In genomic region chr2:239911630-239912071, GRCh38 we compare ENCODE assay signal across 12 cellular contexts.
DNase-seq lines count a peak whose midpoint lies in the region; ATAC-seq and TF ChIP-seq lines count a peak whose summit lies in the region.
"Had no signal": no experiment of that assay in that cellular context is flagged by ENCODE, and none has a peak within 500 bp of the region (broad histone marks: within the 10 kb centered on the region; RNA-seq: fewer than 3 reads in every experiment).

No MANE protein-coding gene starts in this region.

- intact Hi-C loops in MCF 10A (cut with micrococcal nuclease), result no loop called here
- intact Hi-C loops in mammary epithelial cell (cut with micrococcal nuclease), result no loop called here
- intact Hi-C loops in ascending aorta (cut with DNase I), result no loop called here
- intact Hi-C loops in lower lobe of right lung (cut with DNase I), result no loop called here
- intact Hi-C loops in vagina (cut with DNase I), result loop anchor here (5.0 kb wide), 1 partner anchor 1839 kb away; no protein-coding TSS in a partner anchor

- H3K27ac ChIP-seq in mammary epithelial cell (ENCODE audit: insufficient read depth, low read depth, low read length) (no peak overlapping the region), ascending aorta (peak overlapping the region; percentile 19 to 37), lower lobe of right lung (peak overlapping the region; percentile 83), vagina (no peak overlapping the region)
- H3K27ac ChIP-seq: GM23248 had no signal

- TF ChIP-seq CTCF in MCF 10A (IDR thresholded peaks at IDR 0.05; ENCODE audit: unreplicated experiment) (no peak), mammary epithelial cell (conservative IDR thresholded peaks at IDR 0.05 in 1 of 2, IDR thresholded peaks at IDR 0.05 in 1 of 2; ENCODE audit: extremely low read depth in 1 of 2, insufficient read depth in 1 of 2, low read depth in 1 of 2, low read length in 2 of 2) (no peak), ascending aorta (IDR thresholded peaks at IDR 0.05) (no peak), lower lobe of right lung (IDR thresholded peaks at IDR 0.05) (no peak), vagina (IDR thresholded peaks at IDR 0.05) (no peak)

- DNase-seq in MCF 10A (ENCODE audit: unreplicated experiment), result no peak
- no peak for DNase-seq in mammary epithelial cell
- no peak for DNase-seq in ascending aorta (ENCODE audit: low spot score in 2 of 2)
- peak; percentile 70 for DNase-seq in lower lobe of right lung
- DNase-seq in vagina (ENCODE audit: extremely low spot score in 2 of 2), result peak; percentile 70
- no peak for DNase-seq in NCI-H2227 treated with DMSO at 0.1 percent for 48 hours (lab: John Stamatoyannopoulos, UW)
- no peak for DNase-seq in effector CD8-positive, alpha-beta T cell (lab: John Stamatoyannopoulos, UW)
- DNase-seq in cortex of kidney (lab: John Stamatoyannopoulos, UW), result no peak
- DNase-seq: activated T-cell treated with anti-CD3 and anti-CD28 coated beads for 4 hours, foreskin melanocyte, NCI-H510A had no signal

- H3K9ac ChIP-seq in mammary epithelial cell (ENCODE audit: insufficient read depth, low read length), result no peak overlapping the region
- H3K9ac ChIP-seq: GM23248 had no signal

- no TSS peak for BruUV-seq in MCF 10A (replicated peaks; lab: Mats Ljungman, UMichigan)
- no TSS peak for BruUV-seq in mammary epithelial cell (replicated peaks; lab: Mats Ljungman, UMichigan)

- H3K27me3 Mint-ChIP-seq in MCF 10A (ENCODE audit: insufficient read depth, unreplicated experiment), result no peaks in the 10 kb centered on the region

- no peaks in the 10 kb centered on the region for H3K9me3 Mint-ChIP-seq in MCF 10A (ENCODE audit: unreplicated experiment)

- in situ Hi-C loops in mammary epithelial cell (cut with MboI; ENCODE audit: low sequenced_read_pairs in 2 of 2), result no loop called here

- 62% methylated on average over 7 of the region's 8 CpGs for WGBS in mammary epithelial cell (ENCODE audit: low coverage, missing lambda C conversion rate)

- ATAC-seq in lower lobe of right lung, result peak; percentile 56 to 73

- TF ChIP-seq POLR2A in vagina (IDR thresholded peaks at IDR 0.05), result no peak

- POLR2A ChIA-PET in MCF 10A (lab: Yijun Ruan, JAX), result interaction anchor here (0.5 kb wide), 1 partner anchor 282 kb away, joined by 4 read pairs; no protein-coding TSS in a partner anchor

- no peaks in the 10 kb centered on the region for H3K79me2 ChIP-seq in mammary epithelial cell (ENCODE audit: insufficient read depth, low read length)

- dilution Hi-C loops in mammary epithelial cell (cut with HindIII; ENCODE audit: low sequenced_read_pairs), result no loop called here

- no peaks in the 10 kb centered on the region for H3K27me3 ChIP-seq in mammary epithelial cell (ENCODE audit: insufficient read depth, low read length)
- no peaks in the 10 kb centered on the region for H3K27me3 ChIP-seq in ascending aorta
- H3K27me3 ChIP-seq in lower lobe of right lung (ENCODE audit: low read depth), result no peaks in the 10 kb centered on the region
- H3K27me3 ChIP-seq in vagina, result no peaks in the 10 kb centered on the region

- no peak overlapping the region for H3K4me3 Mint-ChIP-seq in MCF 10A (ENCODE audit: unreplicated experiment)

- H3K4me3 ChIP-seq in mammary epithelial cell (replicated peaks in 1 of 3; ENCODE audit: insufficient read depth in 1 of 3, low read depth in 2 of 3, low read length in 3 of 3) (no peak overlapping the region), ascending aorta (no peak overlapping the region), lower lobe of right lung (no peak overlapping the region), vagina (no peak overlapping the region)
- H3K4me3 ChIP-seq: GM23248 had no signal

- H3K27ac Mint-ChIP-seq in MCF 10A (ENCODE audit: low read depth, unreplicated experiment), result peak overlapping the region; percentile 21

- H4K20me1 ChIP-seq in mammary epithelial cell (ENCODE audit: insufficient read depth, low read length), result no peaks in the 10 kb centered on the region

- H3K4me1 Mint-ChIP-seq in MCF 10A (ENCODE audit: insufficient read depth, unreplicated experiment), result peaks cover 5% of the 10 kb centered on the region

- H3K36me3 Mint-ChIP-seq in MCF 10A (ENCODE audit: insufficient read depth, unreplicated experiment), result no peaks in the 10 kb centered on the region

- no peak overlapping the region for H3K4me2 ChIP-seq in mammary epithelial cell (ENCODE audit: insufficient read depth, low read depth, low read length)

- no peak overlapping the region for H2AFZ ChIP-seq in mammary epithelial cell (ENCODE audit: low read depth, low read length)
- H2AFZ ChIP-seq: GM23248 had no signal

- H3K4me1 ChIP-seq in mammary epithelial cell (ENCODE audit: insufficient read depth, low read length), result no peaks in the 10 kb centered on the region
- no peaks in the 10 kb centered on the region for H3K4me1 ChIP-seq in ascending aorta
- peaks cover 18% of the 10 kb centered on the region for H3K4me1 ChIP-seq in lower lobe of right lung
- peaks cover 17% of the 10 kb centered on the region for H3K4me1 ChIP-seq in vagina

- H3K9me3 ChIP-seq in mammary epithelial cell (replicated peaks; ENCODE audit: insufficient read depth, low read length), result peaks cover 17% of the 10 kb centered on the region
- no peaks in the 10 kb centered on the region for H3K9me3 ChIP-seq in ascending aorta
- H3K9me3 ChIP-seq in lower lobe of right lung, result peaks cover 4% of the 10 kb centered on the region
- H3K9me3 ChIP-seq in vagina, result no peaks in the 10 kb centered on the region

- H3K36me3 ChIP-seq in mammary epithelial cell (ENCODE audit: insufficient read depth, low read length) (no peaks in the 10 kb centered on the region), ascending aorta (no peaks in the 10 kb centered on the region), lower lobe of right lung (no peaks in the 10 kb centered on the region), vagina (no peaks in the 10 kb centered on the region)

- CTCF ChIA-PET in MCF 10A (lab: Yijun Ruan, JAX) (interaction anchor here (0.8 to 1.1 kb wide), 2 partner anchors 29 to 102 kb away, joined by 3 read pairs; no protein-coding TSS in a partner anchor), mammary epithelial cell (lab: Charles Lee; ENCODE audit: low non-redundant PET) (no interaction called here)

Comparison
In these comparisons a context has a peak if more than half of its experiments do, and no peak if none do; other contexts are left out.
1. DNase-seq: peak in lower lobe of right lung (single experiment) and vagina (2 of 2); none in MCF 10A (single experiment), mammary epithelial cell (single experiment), ascending aorta (0 of 2), NCI-H2227 treated with DMSO at 0.1 percent for 48 hours (single experiment), effector CD8-positive, alpha-beta T cell (single experiment) and cortex of kidney (single experiment).
2. H3K27ac ChIP-seq: peak in ascending aorta (2 of 2) and lower lobe of right lung (single experiment); none in mammary epithelial cell (single experiment) and vagina (single experiment).